In genomic region chr1:1511533-1512285, GRCh38 we compare ENCODE assay signal across 1 cellular context.
TF ChIP-seq lines count a peak whose summit lies in the region.

ATAD3A (plus strand) TSS chr1:1512162; CDS start chr1:1512269, 107 bp downstream.

TF ChIP-seq in K562, 482 proteins besides CTCF, POLR2A, EP300 and RAD21 (continued from another document and continues in another):
- TF ChIP-seq ZNF280B (CRISPR knock-in tag; IDR thresholded peaks at IDR 0.05), result no peak
- peak; percentile 91 for TF ChIP-seq PHF20 (IDR thresholded peaks at IDR 0.05; ENCODE audit: partially characterized antibody)
- TF ChIP-seq NR1H2 (CRISPR knock-in tag; IDR thresholded peaks at IDR 0.05), result 0 out of 2 replicates have a peak, but pooled peaks have one; percentile 67
- TF ChIP-seq SP1 (CRISPR knock-in tag; IDR thresholded peaks at IDR 0.05), result peak; percentile 93
- TF ChIP-seq ETV5 (CRISPR knock-in tag; IDR thresholded peaks at IDR 0.05; ENCODE audit: low read depth), result peak; percentile 77; the same call in 1 of the 2 replicates
- TF ChIP-seq STAT6 (CRISPR knock-in tag; IDR thresholded peaks at IDR 0.05), result no peak
- TF ChIP-seq CTCFL (IDR thresholded peaks at IDR 0.05; ENCODE audit: borderline replicate concordance, insufficient read depth, low read depth, low read length, poor library complexity, severe bottlenecking), result no peak
- TF ChIP-seq ZBTB33 (CRISPR knock-in tag; IDR thresholded peaks at IDR 0.05), result peak; percentile 80
- peak; percentile 91 for TF ChIP-seq TGIF2 (CRISPR knock-in tag; IDR thresholded peaks at IDR 0.05)
- peak; percentile 71 for TF ChIP-seq ZFX (CRISPR knock-in tag; IDR thresholded peaks at IDR 0.05)
- peak in 1 of 2 experiments; percentile 61 for TF ChIP-seq AFF1 (IDR thresholded peaks at IDR 0.05; ENCODE audit: low read depth in 1 of 2, partially characterized antibody in 2 of 2)
- peak; percentile 96 for TF ChIP-seq POLR2G (IDR thresholded peaks at IDR 0.05; ENCODE audit: low read depth, low read length)
- TF ChIP-seq CBX3 (IDR thresholded peaks at IDR 0.05; ENCODE audit: borderline replicate concordance in 1 of 2, low read length in 2 of 2), result peak in 1 of 2 experiments; percentile 65; a peak in 1 of 3 replicates
- peak; percentile 67 for TF ChIP-seq U2AF1 (optimal IDR thresholded peaks at IDR 0.05; ENCODE audit: low read depth, low read length)
- TF ChIP-seq SPI1 (IDR thresholded peaks at IDR 0.05; ENCODE audit: borderline replicate concordance, low read depth, low read length), result no peak
- TF ChIP-seq NFIX (CRISPR knock-in tag; IDR thresholded peaks at IDR 0.05; ENCODE audit: low read depth), result no peak
- TF ChIP-seq ZNF583 (CRISPR knock-in tag; IDR thresholded peaks at IDR 0.05), result no peak
- peak; percentile 93 for TF ChIP-seq SETDB1 (IDR thresholded peaks at IDR 0.05; ENCODE audit: low read length)
- TF ChIP-seq ZNF253 (CRISPR knock-in tag; conservative IDR thresholded peaks at IDR 0.05), result no peak
- TF ChIP-seq HCFC1 (IDR thresholded peaks at IDR 0.05; ENCODE audit: low read depth, low read length), result peak; percentile 88
- 0 out of 2 replicates have a peak, but pooled peaks have one; percentile 19 for TF ChIP-seq ZNF395 (CRISPR knock-in tag; IDR thresholded peaks at IDR 0.05)
- no peak for TF ChIP-seq XRCC3 (IDR thresholded peaks at IDR 0.05)
- no peak for TF ChIP-seq TSC22D4 (tag; IDR thresholded peaks at IDR 0.05)
- peak; percentile 77; the same call in 1 of the 2 replicates for TF ChIP-seq DIDO1 (tag; IDR thresholded peaks at IDR 0.05; ENCODE audit: low read depth)
- TF ChIP-seq TAF9B (IDR thresholded peaks at IDR 0.05; ENCODE audit: partially characterized antibody), result peak; percentile 63
- peak; percentile 85 for TF ChIP-seq GATAD2B (IDR thresholded peaks at IDR 0.05; ENCODE audit: borderline replicate concordance)
- peak; percentile 94 for TF ChIP-seq SIN3B (IDR thresholded peaks at IDR 0.05; ENCODE audit: low read depth)
- peak; percentile 78 for TF ChIP-seq PRDM10 (IDR thresholded peaks at IDR 0.05; ENCODE audit: partially characterized antibody)
- TF ChIP-seq ARHGAP35 (IDR thresholded peaks at IDR 0.05; ENCODE audit: partially characterized antibody), result peak; percentile 88
- TF ChIP-seq SIX5 (IDR thresholded peaks at IDR 0.05; ENCODE audit: borderline replicate concordance in 1 of 2, insufficient read depth in 1 of 2, low read depth in 1 of 2, low read length in 2 of 2), result peak; percentile 17 to 35; a peak in 1 of 4 replicates
- TF ChIP-seq NR3C1 (CRISPR knock-in tag; IDR thresholded peaks at IDR 0.05), result 0 out of 2 replicates have a peak, but pooled peaks have one; percentile 57
- no peak for TF ChIP-seq ZNF77 (CRISPR knock-in tag; IDR thresholded peaks at IDR 0.05)
- TF ChIP-seq MAFK (IDR thresholded peaks at IDR 0.05; ENCODE audit: low read length), result no peak; the same call in 1 of the 2 replicates
- TF ChIP-seq TRIM28 (IDR thresholded peaks at IDR 0.05), result peak; percentile 76; the same call in 1 of the 2 replicates
- no peak for TF ChIP-seq MECOM (CRISPR knock-in tag; IDR thresholded peaks at IDR 0.05)
- TF ChIP-seq ELK1 (CRISPR knock-in tag; IDR thresholded peaks at IDR 0.05), result no peak
- TF ChIP-seq LCOR (CRISPR knock-in tag; IDR thresholded peaks at IDR 0.05), result peak; percentile 97
- no peak for TF ChIP-seq HNRNPK (IDR thresholded peaks at IDR 0.05; ENCODE audit: low read depth, low read length, poor library complexity, severe bottlenecking)
- TF ChIP-seq XRCC4 (IDR thresholded peaks at IDR 0.05; ENCODE audit: extremely low read depth, insufficient read depth, insufficient read length), result no peak
- TF ChIP-seq SMARCC2 (IDR thresholded peaks at IDR 0.05; ENCODE audit: low read depth), result no peak
- peak; percentile 99 for TF ChIP-seq CTBP1 (IDR thresholded peaks at IDR 0.05; ENCODE audit: borderline replicate concordance)
- no peak for TF ChIP-seq IRF9 (tag; IDR thresholded peaks at IDR 0.05)
- no peak for TF ChIP-seq PTBP1 (IDR thresholded peaks at IDR 0.05; ENCODE audit: low read depth, low read length)
- TF ChIP-seq CREM (IDR thresholded peaks at IDR 0.05; ENCODE audit: low read depth), result peak; percentile 99
- TF ChIP-seq ZNF431 (CRISPR knock-in tag; IDR thresholded peaks at IDR 0.05), result no peak
